ENCODE assay signal across 8 cellular contexts in the genomic region with DNA sequence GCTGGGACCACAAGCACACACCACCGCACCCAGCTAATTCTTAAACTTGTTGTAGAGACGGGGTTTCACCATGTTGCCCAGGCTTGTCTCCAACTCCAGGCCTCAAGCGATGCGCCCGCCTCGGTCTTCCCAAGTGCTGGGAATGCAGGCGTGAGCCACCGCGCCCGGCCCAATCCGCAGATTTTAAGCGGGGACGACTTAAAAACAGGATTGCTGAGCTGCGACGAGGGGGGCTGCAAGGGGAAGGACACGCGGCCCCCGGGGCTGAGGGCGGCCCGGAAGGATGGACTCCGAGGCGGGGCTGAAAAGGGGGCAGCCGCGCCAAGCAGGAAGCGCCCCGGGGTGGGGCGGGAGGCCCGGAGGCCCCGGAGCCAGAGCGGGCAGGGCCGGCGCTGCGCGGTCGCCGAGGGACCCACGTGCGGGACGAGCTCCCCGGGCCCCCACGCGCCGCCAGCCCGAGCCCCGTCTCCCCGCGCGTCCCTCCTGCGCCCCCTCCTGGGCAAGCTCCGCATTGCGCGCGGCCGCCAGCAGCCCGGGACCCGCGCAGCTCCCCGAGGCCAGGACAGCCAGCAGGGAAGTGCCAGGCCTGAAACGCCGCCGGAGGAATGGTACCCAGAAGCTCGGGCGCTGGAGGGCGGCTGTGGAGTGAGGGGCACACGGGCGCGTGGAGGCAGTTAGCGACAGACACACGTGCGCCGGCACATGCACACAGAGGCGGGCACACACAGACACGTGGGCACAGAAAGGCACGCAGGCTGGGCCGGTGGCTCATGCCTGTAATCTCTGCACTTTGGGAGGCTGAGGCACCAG. TPM values are rescaled to one million over a fixed set of nuclear protein-coding genes. Genes with fewer than 3 reads are reported as not detected.
A peak's percentile ranks its signal among the peaks of the same experiment; 100 is the strongest.
DNase-seq lines count a peak whose midpoint lies in the region; ATAC-seq and TF ChIP-seq lines count a peak whose summit lies in the region.

No MANE protein-coding gene starts in this region.

- H3K4me1 ChIP-seq in Loucy (ENCODE audit: insufficient read depth, low read length, poor library complexity, severe bottlenecking) (no peaks in the 10 kb centered on the region), mammary epithelial cell (ENCODE audit: insufficient read depth, low read length) (peaks cover 17% of the 10 kb centered on the region)

- WGBS in mammary epithelial cell (ENCODE audit: low coverage, missing lambda C conversion rate): 21% methylated on average over 23 of the region's 75 CpGs

- H3K27ac ChIP-seq in mammary epithelial cell (ENCODE audit: insufficient read depth, low read depth, low read length): no peak overlapping the region

- intact Hi-C loops in mammary epithelial cell (cut with micrococcal nuclease): loop anchor here (1.0 to 10.0 kb wide), 2 partner anchors 100 to 280 kb away; no protein-coding TSS in a partner anchor

- H3K4me3 ChIP-seq in Loucy (ENCODE audit: low read length, poor library complexity, severe bottlenecking) (no peak overlapping the region), mammary epithelial cell (replicated peaks in 1 of 3; ENCODE audit: insufficient read depth in 1 of 3, low read depth in 2 of 3, low read length in 3 of 3) (peak overlapping the region in 2 of 3 experiments; percentile 21 to 35)

- ATAC-seq in HG02970 (IDR thresholded peaks at IDR 0.05; ENCODE audit: low FRiP score, unreplicated experiment): no peak

- TF ChIP-seq CTCF in Loucy (conservative IDR thresholded peaks at IDR 0.05; ENCODE audit: low read length): peak; percentile 57
- peak; percentile 64 to 68 for TF ChIP-seq CTCF in mammary epithelial cell (conservative IDR thresholded peaks at IDR 0.05 in 1 of 2, IDR thresholded peaks at IDR 0.05 in 1 of 2; ENCODE audit: extremely low read depth in 1 of 2, insufficient read depth in 1 of 2, low read depth in 1 of 2, low read length in 2 of 2)

- H3K79me2 ChIP-seq in Loucy (ENCODE audit: insufficient read depth, low read length) (no peaks in the 10 kb centered on the region), mammary epithelial cell (ENCODE audit: insufficient read depth, low read length) (no peaks in the 10 kb centered on the region)

- CTCF ChIA-PET in mammary epithelial cell (lab: Charles Lee; ENCODE audit: low non-redundant PET): interaction anchor here (0.5 to 1.9 kb wide), 5 partner anchors 30 to 100 kb away, joined by 3 to 10 read pairs (median 4); no protein-coding TSS in a partner anchor

- no peak overlapping the region for H3K9ac ChIP-seq in Loucy (ENCODE audit: low read depth, low read length, poor library complexity, severe bottlenecking)
- no peak overlapping the region for H3K9ac ChIP-seq in mammary epithelial cell (ENCODE audit: insufficient read depth, low read length)

- DNase-seq in GDM1 (lab: John Stamatoyannopoulos, UW) (peak; percentile 60), mammary epithelial cell (peak; percentile 31), islet precursor cell (peak; percentile 88), NCI-H2107 treated with DMSO at 0.1 percent for 48 hours (lab: John Stamatoyannopoulos, UW; ENCODE audit: unreplicated experiment) (no peak)
- peak; percentile 59 to 75 (median 67) for DNase-seq in activated CD4-positive, CD25-positive, alpha-beta regulatory T cell (lab: John Stamatoyannopoulos, UW)
- peak; percentile 47 to 78 for DNase-seq in stimulated activated CD4-positive, alpha-beta T cell treated with anti-CD3 and anti-CD28 coated beads, Interleukin-1b, Interleukin-23, amount 100 ng/mL, for 1 hour (ENCODE audit: low read depth in 2 of 2)

- no TSS peak for BruUV-seq in mammary epithelial cell (replicated peaks; lab: Mats Ljungman, UMichigan)

- H3K27me3 ChIP-seq in Loucy (ENCODE audit: insufficient read depth, low read length, poor library complexity, severe bottlenecking): no peaks in the 10 kb centered on the region
- H3K27me3 ChIP-seq in mammary epithelial cell (ENCODE audit: insufficient read depth, low read length): no peaks in the 10 kb centered on the region

- H3K9me3 ChIP-seq in Loucy (ENCODE audit: insufficient read depth, low read depth, low read length): no peaks in the 10 kb centered on the region
- no peaks in the 10 kb centered on the region for H3K9me3 ChIP-seq in mammary epithelial cell (replicated peaks; ENCODE audit: insufficient read depth, low read length)

- dilution Hi-C loops in mammary epithelial cell (cut with HindIII; ENCODE audit: low sequenced_read_pairs): loop anchor here (5.0 kb wide), 2 partner anchors 68 to 102 kb away; no protein-coding TSS in a partner anchor

- H3K36me3 ChIP-seq in Loucy (ENCODE audit: insufficient read depth, low read length) (no peaks in the 10 kb centered on the region), mammary epithelial cell (ENCODE audit: insufficient read depth, low read length) (no peaks in the 10 kb centered on the region)

- H3K4me2 ChIP-seq in Loucy (ENCODE audit: low read depth, low read length, poor library complexity, severe bottlenecking) (no peak overlapping the region), mammary epithelial cell (ENCODE audit: insufficient read depth, low read depth, low read length) (peak overlapping the region; percentile 90)

- H2AFZ ChIP-seq in Loucy (ENCODE audit: low read length) (no peak overlapping the region), mammary epithelial cell (ENCODE audit: low read depth, low read length) (peak overlapping the region; percentile 90)

- H4K20me1 ChIP-seq in Loucy (ENCODE audit: insufficient read depth, low read length, poor library complexity, severe bottlenecking): no peaks in the 10 kb centered on the region
- no peaks in the 10 kb centered on the region for H4K20me1 ChIP-seq in mammary epithelial cell (ENCODE audit: insufficient read depth, low read length)

- no peaks in the 10 kb centered on the region for H3K9me2 ChIP-seq in Loucy (replicated peaks; ENCODE audit: low read depth, low read length)

- H3F3A ChIP-seq in Loucy (ENCODE audit: low read depth): no peaks in the 10 kb centered on the region

- in situ Hi-C loops in mammary epithelial cell (cut with MboI; ENCODE audit: low sequenced_read_pairs in 2 of 2): loop anchor here (5.0 kb wide), 2 partner anchors 82 to 87 kb away; no protein-coding TSS in a partner anchor

RNA-seq across cellular contexts. Expression of a gene that starts 5.5 kb away (rescaled TPM):
- total RNA-seq in mammary epithelial cell: 10 to 100 TPM; 27.0 to 42.2 TPM
- 34.4 TPM for polyA plus RNA-seq in mammary epithelial cell
- 118 TPM for polyA minus RNA-seq in mammary epithelial cell

RNA-seq across cellular contexts. Expression of a gene that starts 25.6 kb away (rescaled TPM):
- not detected for total RNA-seq in mammary epithelial cell
- polyA plus RNA-seq in mammary epithelial cell: not detected
- not detected for polyA minus RNA-seq in mammary epithelial cell

RNA-seq across cellular contexts. Expression of a gene that starts 41.1 kb away (rescaled TPM):
- under 1 TPM in 1 of 2 donors, not detected in 1; 0.07 TPM for total RNA-seq in mammary epithelial cell
- polyA plus RNA-seq in mammary epithelial cell: not detected
- polyA minus RNA-seq in mammary epithelial cell: not detected
